In the genomic region with DNA sequence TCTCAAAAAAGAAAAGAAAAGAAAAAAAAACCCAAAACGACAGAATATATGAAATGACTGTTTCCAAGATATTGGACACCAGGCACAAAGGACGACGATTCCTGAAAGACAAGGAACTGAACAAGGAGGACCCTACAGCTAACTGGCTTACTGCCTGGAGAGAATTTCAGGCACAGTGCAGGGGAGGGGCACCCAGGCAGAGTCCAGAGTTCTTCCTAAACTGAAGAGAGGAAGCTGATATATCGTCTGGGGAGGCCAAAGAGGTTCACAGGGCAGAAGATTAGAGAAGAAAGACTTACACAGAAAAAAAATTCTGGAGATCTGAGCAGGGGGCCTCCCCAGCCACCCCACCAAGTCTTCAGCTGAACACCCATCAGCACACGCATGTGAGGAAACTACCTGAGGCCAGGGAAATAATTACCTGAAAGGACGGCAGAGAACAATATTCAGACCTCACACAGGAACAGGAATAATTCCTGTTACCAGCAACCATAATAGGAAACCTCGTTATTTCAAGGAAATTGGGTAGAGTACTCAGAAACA, we compare ENCODE assay signal across 14 cellular contexts. TPM values are rescaled to one million over a fixed set of nuclear protein-coding genes. Genes with fewer than 3 reads are reported as not detected.
DNase-seq lines count a peak whose midpoint lies in the region; ATAC-seq, FAIRE-seq and TF ChIP-seq lines count a peak whose summit lies in the region.
"Had no signal": no experiment of that assay in that cellular context is flagged by ENCODE, and none has a peak within 500 bp of the region (broad histone marks: within the 10 kb centered on the region; RNA-seq: fewer than 3 reads in every experiment).

No MANE protein-coding gene starts in this region.

- intact Hi-C loops in Right ventricle myocardium inferior (cut with DNase I): no loop called here
- intact Hi-C loops in cardiac septum (cut with DNase I): no loop called here

- DNase-seq in Right ventricle myocardium inferior (ENCODE audit: missing footprints) (no peak), cardiac septum (ENCODE audit: low spot score) (no peak), coronary artery (ENCODE audit: low spot score) (no peak), RCC 7860 (ENCODE audit: low spot score) (no peak), NAMALWA (ENCODE audit: low spot score) (no peak)
- DNase-seq: activated T-cell treated with anti-CD3 and anti-CD28 coated beads, Interleukin-2, amount 50 U/mL, for 1 hour; EL; NCI-H2171 had no signal

- ATAC-seq in Right ventricle myocardium inferior (peak; percentile 45), HG02610 (IDR thresholded peaks at IDR 0.05; ENCODE audit: unreplicated experiment) (no peak), GM18870 (IDR thresholded peaks at IDR 0.05; ENCODE audit: unreplicated experiment) (no peak)
- ATAC-seq: body of pancreas, Panc1 had no signal

- peaks cover 0 to 10% of the 10 kb centered on the region in 2 donors for H3K36me3 ChIP-seq in muscle layer of duodenum (ENCODE audit: control insufficient read depth in 1 of 2, insufficient read depth in 2 of 2, low read length in 2 of 2)

- H3K4me3 ChIP-seq in coronary artery (peak overlapping the region; percentile 3), muscle layer of duodenum (ENCODE audit: low read depth in 1 of 2, low read length in 2 of 2) (no peak overlapping the region)
- H3K4me3 ChIP-seq: body of pancreas had no signal

- H3K27me3 ChIP-seq in muscle layer of duodenum (ENCODE audit: low read depth, low read length): no peaks in the 10 kb centered on the region
- H3K27me3 ChIP-seq: body of pancreas had no signal

- no peaks in the 10 kb centered on the region for H3K9me3 ChIP-seq in muscle layer of duodenum (ENCODE audit: control insufficient read depth in 1 of 2, low read length in 2 of 2)
- H3K9me3 ChIP-seq: body of pancreas had no signal

- no peak for FAIRE-seq in RCC 7860 (lab: Jason Lieb, UNC)

- no peak for TF ChIP-seq CTCF in coronary artery (IDR thresholded peaks at IDR 0.05)

- H3K27ac ChIP-seq in coronary artery (peak overlapping the region; percentile 65 to 87), muscle layer of duodenum (ENCODE audit: low read length) (peak overlapping the region; percentile 53)
- H3K27ac ChIP-seq: body of pancreas, epithelial cell of prostate had no signal

- H3K4me1 ChIP-seq in muscle layer of duodenum (ENCODE audit: control insufficient read depth in 1 of 2, insufficient read depth in 2 of 2, low read length in 2 of 2): peaks cover 12 to 18% of the 10 kb centered on the region in 2 donors
- H3K4me1 ChIP-seq: body of pancreas had no signal

RNA-seq across cellular contexts. Expression of a gene that starts 24.6 kb away (rescaled TPM):
- total RNA-seq in Right ventricle myocardium inferior (121 TPM), cardiac septum (184 TPM)

RNA-seq across cellular contexts. Expression of a gene that starts 53.1 kb away (rescaled TPM):
- 62.4 TPM for total RNA-seq in Right ventricle myocardium inferior
- 60.7 TPM for total RNA-seq in cardiac septum
